Comparison of ENCODE assay signal across 28 cellular contexts in genomic region chr4:156576946-156577345, GRCh38.
"Had no signal": no experiment of that assay in that cellular context is flagged by ENCODE, and none has a peak within 500 bp of the region (broad histone marks: within the 10 kb centered on the region; RNA-seq: fewer than 3 reads in every experiment).

No MANE protein-coding gene starts in this region.

- H3K27ac ChIP-seq: epithelial cell of prostate, pancreas, psoas muscle, right atrium auricular region, thyroid gland, vagina, VCaP had no signal

- H3K36me3 Mint-ChIP-seq: immature natural killer cell, T-cell had no signal

- H3K27ac Mint-ChIP-seq: activated CD4-positive, alpha-beta T cell treated with anti-CD3 and anti-CD28 coated beads, Interleukin-2, amount 10 ng/mL, durations not matched to agents 7 days and 5 days; activated CD8-positive, alpha-beta T cell treated with anti-CD3 and anti-CD28 coated beads for 36 hours; activated naive CD8-positive, alpha-beta T cell treated with anti-CD3 and anti-CD28 coated beads, Interleukin-2, amount 50 U/mL, for 24 hours; activated T-helper 1 cell treated with anti-CD3 and anti-CD28 coated beads, Interleukin-12 subunit alpha, Interleukin-12 subunit beta, Interleukin-2, Interleukin-4 antibody, amounts not matched to agents 30 ng/mL and 10 ng/mL and 1 ng/mL, durations not matched to agents 14 hours and 24 hours and 36 hours; endodermal cell; immature natural killer cell; stimulated activated naive CD8-positive, alpha-beta T cell treated with anti-CD3 and anti-CD28 coated beads, Interleukin-15, Interleukin-2, amounts not matched to agents 100 ng/mL and 50 ng/mL, for 24 hours; T-cell; T-helper 2 cell treated with Interferon-gamma antibody and Interleukin-4, amounts not matched to agents 5 μg/mL and 100 μg/mL, for 36 hours had no signal

- ATAC-seq: activated CD4-positive, CD25-positive, alpha-beta regulatory T cell treated with anti-CD3 and anti-CD28 coated beads, Interleukin-2, amount 50 U/mL, for 24 hours; activated CD8-positive, alpha-beta T cell treated with anti-CD3 and anti-CD28 coated beads for 36 hours; activated naive CD8-positive, alpha-beta T cell treated with anti-CD3 and anti-CD28 coated beads, Interleukin-2, amount 50 U/mL, for 24 hours; left lobe of liver; pancreas; psoas muscle; T-cell had no signal

- H3K4me3 Mint-ChIP-seq: activated CD4-positive, alpha-beta T cell treated with anti-CD3 and anti-CD28 coated beads, Interleukin-2, amount 10 ng/mL, durations not matched to agents 7 days and 5 days; activated CD8-positive, alpha-beta T cell treated with anti-CD3 and anti-CD28 coated beads for 36 hours; activated naive CD8-positive, alpha-beta T cell treated with anti-CD3 and anti-CD28 coated beads, Interleukin-2, amount 50 U/mL, for 24 hours; activated T-helper 1 cell treated with anti-CD3 and anti-CD28 coated beads, Interleukin-12 subunit alpha, Interleukin-12 subunit beta, Interleukin-2, Interleukin-4 antibody, amounts not matched to agents 30 ng/mL and 10 ng/mL and 1 ng/mL, durations not matched to agents 14 hours and 24 hours and 36 hours; endodermal cell; immature natural killer cell; nephron; stimulated activated naive CD8-positive, alpha-beta T cell treated with anti-CD3 and anti-CD28 coated beads, Interleukin-15, Interleukin-2, amounts not matched to agents 100 ng/mL and 50 ng/mL, for 24 hours; T-cell; T-helper 2 cell treated with Interferon-gamma antibody and Interleukin-4, amounts not matched to agents 5 μg/mL and 100 μg/mL, for 36 hours had no signal

- H3K36me3 ChIP-seq: pancreas, right atrium auricular region, thyroid gland, vagina had no signal

- H3K27me3 Mint-ChIP-seq: activated CD4-positive, alpha-beta T cell treated with anti-CD3 and anti-CD28 coated beads, Interleukin-2, amount 10 ng/mL, durations not matched to agents 7 days and 5 days; activated CD8-positive, alpha-beta T cell treated with anti-CD3 and anti-CD28 coated beads for 36 hours; activated naive CD8-positive, alpha-beta T cell treated with anti-CD3 and anti-CD28 coated beads, Interleukin-2, amount 50 U/mL, for 24 hours; stimulated activated naive CD8-positive, alpha-beta T cell treated with anti-CD3 and anti-CD28 coated beads, Interleukin-15, Interleukin-2, amounts not matched to agents 100 ng/mL and 50 ng/mL, for 24 hours; T-cell had no signal

- H3K4me3 ChIP-seq: lung, pancreas, psoas muscle, right atrium auricular region, thyroid gland, vagina had no signal

- H3K9me3 ChIP-seq: pancreas, psoas muscle, right atrium auricular region, thyroid gland, vagina had no signal

- H3K27me3 ChIP-seq: pancreas, right atrium auricular region, thyroid gland, vagina had no signal

- DNase-seq: activated CD4-positive, alpha-beta T cell treated with anti-CD3 and anti-CD28 coated beads, Interleukin-2, amount 10 ng/mL, durations not matched to agents 7 days and 5 days; activated CD8-positive, alpha-beta T cell treated with anti-CD3 and anti-CD28 coated beads for 36 hours; activated gamma-delta T cell; activated naive CD4-positive, alpha-beta T cell treated with anti-CD3 and anti-CD28 coated beads, Interleukin-2, amount 50 U/mL, for 16 hours; activated naive CD8-positive, alpha-beta T cell treated with anti-CD3 and anti-CD28 coated beads, Interleukin-2, amount 50 U/mL, for 24 hours; aorta; cerebellar nuclear complex; cortex of kidney; endodermal cell; immature natural killer cell; midbrain; pancreas; psoas muscle; stimulated activated CD4-positive, alpha-beta T cell treated with anti-CD3 and anti-CD28 coated beads, Interleukin-1b, Interleukin-23, amount 100 ng/mL, for 48 hours; substantia nigra; T-cell; thyroid gland had no signal

- H3K4me1 ChIP-seq: psoas muscle, right atrium auricular region had no signal

- H3K9me3 Mint-ChIP-seq: activated CD4-positive, alpha-beta T cell treated with anti-CD3 and anti-CD28 coated beads, Interleukin-2, amount 10 ng/mL, durations not matched to agents 7 days and 5 days; activated CD8-positive, alpha-beta T cell treated with anti-CD3 and anti-CD28 coated beads for 36 hours; activated naive CD8-positive, alpha-beta T cell treated with anti-CD3 and anti-CD28 coated beads, Interleukin-2, amount 50 U/mL, for 24 hours; activated T-helper 1 cell treated with anti-CD3 and anti-CD28 coated beads, Interleukin-12 subunit alpha, Interleukin-12 subunit beta, Interleukin-2, Interleukin-4 antibody, amounts not matched to agents 30 ng/mL and 10 ng/mL and 1 ng/mL, durations not matched to agents 14 hours and 24 hours and 36 hours; endodermal cell; nephron; T-helper 2 cell treated with Interferon-gamma antibody and Interleukin-4, amounts not matched to agents 5 μg/mL and 100 μg/mL, for 36 hours had no signal

- H3K4me1 Mint-ChIP-seq: activated CD4-positive, alpha-beta T cell treated with anti-CD3 and anti-CD28 coated beads, Interleukin-2, amount 10 ng/mL, durations not matched to agents 7 days and 5 days; activated naive CD8-positive, alpha-beta T cell treated with anti-CD3 and anti-CD28 coated beads, Interleukin-2, amount 50 U/mL, for 24 hours; immature natural killer cell; T-cell had no signal
